ENCODE assay signal across 22 cellular contexts in the genomic region with DNA sequence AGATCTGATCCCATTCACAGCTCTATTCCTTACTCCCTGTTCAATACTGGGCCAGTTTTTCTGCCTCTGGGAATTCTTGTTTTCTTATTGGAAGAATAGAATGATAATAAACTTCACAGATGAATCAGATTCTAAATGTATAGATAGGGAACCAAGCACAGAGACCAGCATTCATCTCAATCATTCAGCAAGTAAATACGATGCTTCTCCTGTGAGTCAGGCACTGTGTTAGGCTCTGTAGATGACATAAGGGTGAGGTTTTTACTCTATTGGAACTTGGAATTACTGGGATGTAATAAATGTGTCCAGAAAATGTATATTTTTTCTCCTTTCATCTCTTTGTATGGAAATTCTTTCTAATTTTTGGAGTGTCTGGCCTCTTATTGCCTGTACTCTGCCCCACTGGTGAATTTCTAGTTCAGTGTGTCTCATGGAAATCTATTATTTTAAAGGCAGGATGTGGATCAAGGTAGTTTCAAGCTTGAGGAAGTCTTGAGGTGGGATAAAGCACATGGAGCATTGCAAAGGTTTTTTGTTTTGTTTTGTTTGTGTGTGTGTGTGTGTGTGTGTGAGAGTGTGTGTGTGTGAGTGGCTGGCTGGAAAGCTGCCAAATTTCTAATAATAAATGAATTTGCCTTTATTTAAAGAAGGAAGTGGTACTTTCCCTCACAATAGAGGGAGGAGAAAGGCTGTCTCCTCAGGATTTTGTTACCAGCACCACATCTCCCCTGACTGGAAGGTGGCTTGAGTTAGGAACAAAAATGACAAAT.
DNase-seq lines count a peak whose midpoint lies in the region; ATAC-seq, FAIRE-seq and TF ChIP-seq lines count a peak whose summit lies in the region.
"Had no signal": no experiment of that assay in that cellular context is flagged by ENCODE, and none has a peak within 500 bp of the region (broad histone marks: within the 10 kb centered on the region; RNA-seq: fewer than 3 reads in every experiment).

No MANE protein-coding gene starts in this region.

- no peak for TF ChIP-seq CTCF in epithelial cell of esophagus (IDR thresholded peaks at IDR 0.05; ENCODE audit: insufficient read depth, low read depth, low read length, missing control alignments)

- H3K4me3 ChIP-seq in epithelial cell of esophagus (ENCODE audit: low read length) = no peak overlapping the region
- H3K4me3 ChIP-seq: GM12878, SK-N-MC had no signal

- H3K4me3 Mint-ChIP-seq in activated T-cell treated with anti-CD3 and anti-CD28 coated beads, Interleukin-2, amount 50 U/mL, for 72 hours = no peak overlapping the region
- H3K4me3 Mint-ChIP-seq: B cell; CD4-positive, alpha-beta memory T cell; HFFc6; T-cell had no signal

- DNase-seq in DMS53 (lab: John Stamatoyannopoulos, UW) = peak; percentile 35
- no peak for DNase-seq in DMS53 treated with DMSO at 0.1 percent for 48 hours (lab: John Stamatoyannopoulos, UW; ENCODE audit: unreplicated experiment)
- DNase-seq in NCI-H345 (lab: John Stamatoyannopoulos, UW) = peak; percentile 2
- DNase-seq in epithelial cell of esophagus (ENCODE audit: low read depth) = peak; percentile 37
- DNase-seq in activated T-cell treated with anti-CD3 and anti-CD28 coated beads, Interleukin-2, amount 50 U/mL, for 72 hours = no peak
- no peak for DNase-seq in frontal cortex (ENCODE audit: low spot score in 2 of 2)
- DNase-seq in SW 1271 (lab: John Stamatoyannopoulos, UW) = no peak
- DNase-seq: CD4-positive, alpha-beta memory T cell; GDM1; HFFc6; Kasumi-1; NCI-H1105; NCI-H1694; NCI-H2107; Right ventricle myocardium superior; T-cell had no signal

- no peak overlapping the region for H3K27ac Mint-ChIP-seq in activated T-cell treated with anti-CD3 and anti-CD28 coated beads, Interleukin-2, amount 50 U/mL, for 72 hours
- H3K27ac Mint-ChIP-seq: B cell; CD4-positive, alpha-beta memory T cell; HFFc6; T-cell had no signal

- H3K4me1 Mint-ChIP-seq in activated T-cell treated with anti-CD3 and anti-CD28 coated beads, Interleukin-2, amount 50 U/mL, for 72 hours (ENCODE audit: low read depth) = peaks cover 24% of the 10 kb centered on the region

- H3K27me3 Mint-ChIP-seq in activated T-cell treated with anti-CD3 and anti-CD28 coated beads, Interleukin-2, amount 50 U/mL, for 72 hours (ENCODE audit: low read depth) = no peaks in the 10 kb centered on the region

- peaks cover 2% of the 10 kb centered on the region in 2 donors for H3K9me3 Mint-ChIP-seq in activated T-cell treated with anti-CD3 and anti-CD28 coated beads, Interleukin-2, amount 50 U/mL, for 72 hours
- H3K9me3 Mint-ChIP-seq: T-cell had no signal

- no peak for ATAC-seq in activated T-cell treated with anti-CD3 and anti-CD28 coated beads, Interleukin-2, amount 50 U/mL, for 72 hours (replicated peaks in 1 of 2)
- no peak for ATAC-seq in GM21619 (IDR thresholded peaks at IDR 0.05; ENCODE audit: unreplicated experiment)
- ATAC-seq: GM12878, Panc1, T-cell had no signal

- no peak for FAIRE-seq in frontal cortex (lab: Jason Lieb, UNC)
- FAIRE-seq: D721Med, GM12878 had no signal

- no peaks in the 10 kb centered on the region for H3K36me3 Mint-ChIP-seq in activated T-cell treated with anti-CD3 and anti-CD28 coated beads, Interleukin-2, amount 50 U/mL, for 72 hours (ENCODE audit: insufficient read depth in 2 of 2)
- H3K36me3 Mint-ChIP-seq: CD4-positive, alpha-beta memory T cell; T-cell had no signal

Comparison
In these comparisons a context has a peak if more than half of its experiments do, and no peak if none do; other contexts are left out.
1. DNase-seq: peak in DMS53 (single experiment), NCI-H345 (single experiment) and epithelial cell of esophagus (single experiment); none in DMS53 treated with DMSO at 0.1 percent for 48 hours (single experiment), activated T-cell treated with anti-CD3 and anti-CD28 coated beads, Interleukin-2, amount 50 U/mL, for 72 hours (0 of 2), frontal cortex (0 of 2) and SW 1271 (0 of 2).